21 cellular contexts compared by ENCODE assay signal in genomic region chr5:169070413-169070812, GRCh38.
DNase-seq lines count a peak whose midpoint lies in the region; ATAC-seq, FAIRE-seq and TF ChIP-seq lines count a peak whose summit lies in the region.
"Had no signal": no experiment of that assay in that cellular context is flagged by ENCODE, and none has a peak within 500 bp of the region (broad histone marks: within the 10 kb centered on the region; RNA-seq: fewer than 3 reads in every experiment).

No MANE protein-coding gene starts in this region.

- TF ChIP-seq CTCF in LNCaP clone FGC (IDR thresholded peaks at IDR 0.05; ENCODE audit: control insufficient read depth, extremely low read depth, insufficient read depth) = no peak
- TF ChIP-seq CTCF in HepG2 (CRISPR knock-in tag; IDR thresholded peaks at IDR 0.05) = no peak
- no peak for TF ChIP-seq CTCF in parathyroid adenoma (IDR thresholded peaks at IDR 0.05)

- POLR2A ChIA-PET in HepG2 (lab: Yijun Ruan, JAX) = no interaction called here

- no peaks in the 10 kb centered on the region for H3K36me3 ChIP-seq in HepG2 (replicated peaks in 1 of 2; ENCODE audit: control insufficient read depth in 1 of 2, insufficient read depth in 2 of 2, low read length in 2 of 2)
- H3K36me3 ChIP-seq in parathyroid adenoma (ENCODE audit: control insufficient read depth, insufficient read depth, low read length) = no peaks in the 10 kb centered on the region

- FAIRE-seq in HepG2 (lab: Jason Lieb, UNC) = peak; percentile 18
- FAIRE-seq: A204.1, GM12878, GM19239, H54, K562 had no signal

- in situ Hi-C loops in HepG2 (cut with HindIII; ENCODE audit: extremely low pct_ligation_motif_present, low pct_unique_long_range_greater_than_20kb) = no loop called here

- H3K79me2 ChIP-seq in HepG2 (ENCODE audit: insufficient read depth, low read length) = no peaks in the 10 kb centered on the region
- peaks cover 10% of the 10 kb centered on the region for H3K79me2 ChIP-seq in parathyroid adenoma

- H3K27me3 ChIP-seq in HepG2 (ENCODE audit: control insufficient read depth in 1 of 2, insufficient read depth in 2 of 2, low read length in 2 of 2) (no peaks in the 10 kb centered on the region), parathyroid adenoma (ENCODE audit: control insufficient read depth, insufficient read depth, low read length) (no peaks in the 10 kb centered on the region)

- H3K27ac ChIP-seq in HepG2 (ENCODE audit: extremely low read length, insufficient read depth, low read length) (no peak overlapping the region), parathyroid adenoma (peak overlapping the region; percentile 63)

- H3K4me2 ChIP-seq in HepG2 (ENCODE audit: low read depth, low read length) (no peak overlapping the region), parathyroid adenoma (ENCODE audit: low read length) (peak overlapping the region; percentile 52)
- H3K4me2 ChIP-seq: GM23338 had no signal

- DNase-seq in LNCaP clone FGC (ENCODE audit: low read depth) (peak; percentile 52), HepG2 (ENCODE audit: low spot score) (no peak), islet precursor cell (no peak), NK-92 (lab: John Stamatoyannopoulos, UW; ENCODE audit: unreplicated experiment) (no peak), DMS153 (lab: John Stamatoyannopoulos, UW) (no peak)
- DNase-seq: AML-193; Calu3; CD8-positive, alpha-beta T cell; DMS53; DND-41; EL; HCEC 1CT; IMR-90 had no signal

- TF ChIP-seq EP300 in HepG2 (IDR thresholded peaks at IDR 0.05; ENCODE audit: low read depth in 2 of 2, low read length in 2 of 2) (no peak), HepG2 (CRISPR knock-in tag; IDR thresholded peaks at IDR 0.05; ENCODE audit: borderline replicate concordance) (no peak)

- intact Hi-C loops in HepG2 (cut with micrococcal nuclease; ENCODE audit: unreplicated experiment) = no loop called here

- H3K4me3 ChIP-seq in LNCaP clone FGC (ENCODE audit: low read depth, low read length) = no peak overlapping the region
- H3K4me3 ChIP-seq in HepG2 (replicated peaks in 1 of 3; ENCODE audit: insufficient read depth in 1 of 3, low read depth in 2 of 3, low read length in 3 of 3) = no peak overlapping the region
- H3K4me3 ChIP-seq in parathyroid adenoma (ENCODE audit: low read depth, low read length) = no peak overlapping the region
- H3K4me3 ChIP-seq: GM12878, GM23338, K562 had no signal

- H3K9ac ChIP-seq in HepG2 (ENCODE audit: insufficient read depth, low read depth, low read length) (no peak overlapping the region), parathyroid adenoma (no peak overlapping the region)

- H3K9me3 ChIP-seq in HepG2 (ENCODE audit: low read length) (no peaks in the 10 kb centered on the region), parathyroid adenoma (ENCODE audit: control insufficient read depth, low read length) (no peaks in the 10 kb centered on the region)

- peaks cover 13% of the 10 kb centered on the region for H3K4me1 ChIP-seq in HepG2 (ENCODE audit: insufficient read depth, low read length)
- peaks cover 19% of the 10 kb centered on the region for H3K4me1 ChIP-seq in parathyroid adenoma

- BruUV-seq in HepG2 (replicated peaks; lab: Mats Ljungman, UMichigan) = no TSS peak

- CTCF ChIA-PET in HepG2 (lab: Yijun Ruan, JAX; ENCODE audit: low intra/inter-chr PET ratio, low total read pairs) = no interaction called here

- H2AFZ ChIP-seq in HepG2 (ENCODE audit: low read length) (no peak overlapping the region), parathyroid adenoma (no peak overlapping the region)
- H2AFZ ChIP-seq: GM23338 had no signal

- ATAC-seq in HepG2 = peak; percentile 50; the same call in 2 of the 3 replicates
- no peak for ATAC-seq in GM19324 (IDR thresholded peaks at IDR 0.05; ENCODE audit: low FRiP score, unreplicated experiment)
- ATAC-seq: CD8-positive, alpha-beta T cell; GM12878; GM23338; K562 had no signal

- no peak for TF ChIP-seq POLR2A in HepG2 (IDR thresholded peaks at IDR 0.05; ENCODE audit: insufficient read depth in 1 of 2, low read depth in 2 of 2, low read length in 2 of 2)

- no peaks in the 10 kb centered on the region for H4K20me1 ChIP-seq in HepG2 (ENCODE audit: insufficient read depth, low read length)

- no peak for TF ChIP-seq RAD21 in HepG2 (CRISPR knock-in tag; IDR thresholded peaks at IDR 0.05)

- 0% methylated on average over 4 of the region's 4 CpGs for WGBS in HepG2 (ENCODE audit: low lambda C conversion rate)

TF ChIP-seq in HepG2, 621 proteins besides CTCF, POLR2A, EP300 and RAD21:
- TF ChIP-seq ZNF652 (CRISPR knock-in tag; IDR thresholded peaks at IDR 0.05; ENCODE audit: borderline replicate concordance, low read depth) (no peak), NR2F2 (IDR thresholded peaks at IDR 0.05; ENCODE audit: borderline replicate concordance, low read depth) (0 out of 2 replicates have a peak, but pooled peaks have one; percentile 29), ETV5 (CRISPR knock-in tag; IDR thresholded peaks at IDR 0.05; ENCODE audit: borderline replicate concordance) (no peak), HNF4A (CRISPR knock-in tag; IDR thresholded peaks at IDR 0.05) (peak; percentile 16; the same call in 1 of the 2 replicates), NR2F1 (CRISPR knock-in tag; IDR thresholded peaks at IDR 0.05) (no peak), SMARCC2 (IDR thresholded peaks at IDR 0.05) (no peak), RXRB (CRISPR knock-in tag; IDR thresholded peaks at IDR 0.05; ENCODE audit: borderline replicate concordance) (no peak), FOSL2 (CRISPR knock-in tag; IDR thresholded peaks at IDR 0.05) (no peak), SCMH1 (CRISPR knock-in tag; IDR thresholded peaks at IDR 0.05; ENCODE audit: borderline replicate concordance) (no peak)
